Comparison of ENCODE assay signal across 1 cellular context in the genomic region with DNA sequence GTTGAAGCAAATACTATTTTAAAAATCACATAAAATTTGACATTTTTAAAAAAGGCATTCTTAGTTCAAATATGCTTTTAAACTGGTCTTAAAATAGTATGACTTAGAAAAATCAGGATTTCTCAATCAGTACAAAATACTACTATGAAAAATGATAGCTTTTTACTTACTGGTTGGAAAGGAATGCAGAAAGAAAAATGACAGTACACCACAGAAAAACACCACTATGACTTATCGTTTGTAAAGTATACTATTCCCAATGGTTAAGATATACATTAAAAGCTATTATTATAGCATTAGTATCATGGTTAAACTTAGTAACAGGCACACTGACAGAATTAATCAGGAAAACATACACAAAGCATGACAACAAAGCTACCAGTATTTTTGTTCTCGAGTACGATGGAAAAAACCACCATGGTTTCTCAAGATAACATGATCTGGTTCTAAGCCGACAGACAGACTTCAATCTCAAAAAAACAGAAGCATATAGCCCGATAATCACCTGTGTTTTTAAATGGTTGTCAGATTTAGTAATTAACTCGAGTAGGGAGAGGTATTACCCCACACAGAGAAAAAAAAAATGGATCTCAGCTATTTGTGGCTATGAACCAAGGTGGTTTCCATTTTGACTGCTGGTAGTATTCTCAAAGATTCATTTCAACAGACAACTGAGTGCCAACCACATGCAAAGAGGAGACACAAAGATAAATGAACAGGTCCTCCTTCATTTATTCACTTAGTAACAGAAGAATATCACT.
TF ChIP-seq lines count a peak whose summit lies in the region.

No MANE protein-coding gene starts in this region.

TF ChIP-seq in WTC11, 78 proteins besides CTCF, POLR2A, EP300 and RAD21 (continued from another document):
- TF ChIP-seq ZNF416 (CRISPR knock-in tag; IDR thresholded peaks at IDR 0.05) (no peak), SMAD3 (CRISPR knock-in tag; IDR thresholded peaks at IDR 0.05; ENCODE audit: borderline replicate concordance) (no peak), ZNF138 (CRISPR knock-in tag; conservative IDR thresholded peaks at IDR 0.05) (no peak), IRF2 (CRISPR knock-in tag; IDR thresholded peaks at IDR 0.05; ENCODE audit: borderline replicate concordance, low read depth) (no peak)
- TF ChIP-seq, protein P1, sequence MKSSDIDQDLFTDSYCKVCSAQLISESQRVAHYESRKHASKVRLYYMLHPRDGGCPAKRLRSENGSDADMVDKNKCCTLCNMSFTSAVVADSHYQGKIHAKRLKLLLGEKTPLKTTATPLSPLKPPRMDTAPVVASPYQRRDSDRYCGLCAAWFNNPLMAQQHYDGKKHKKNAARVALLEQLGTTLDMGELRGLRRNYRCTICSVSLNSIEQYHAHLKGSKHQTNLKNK (CRISPR knock-in tag; IDR thresholded peaks at IDR 0.05) = no peak
- TF ChIP-seq, protein P2, sequence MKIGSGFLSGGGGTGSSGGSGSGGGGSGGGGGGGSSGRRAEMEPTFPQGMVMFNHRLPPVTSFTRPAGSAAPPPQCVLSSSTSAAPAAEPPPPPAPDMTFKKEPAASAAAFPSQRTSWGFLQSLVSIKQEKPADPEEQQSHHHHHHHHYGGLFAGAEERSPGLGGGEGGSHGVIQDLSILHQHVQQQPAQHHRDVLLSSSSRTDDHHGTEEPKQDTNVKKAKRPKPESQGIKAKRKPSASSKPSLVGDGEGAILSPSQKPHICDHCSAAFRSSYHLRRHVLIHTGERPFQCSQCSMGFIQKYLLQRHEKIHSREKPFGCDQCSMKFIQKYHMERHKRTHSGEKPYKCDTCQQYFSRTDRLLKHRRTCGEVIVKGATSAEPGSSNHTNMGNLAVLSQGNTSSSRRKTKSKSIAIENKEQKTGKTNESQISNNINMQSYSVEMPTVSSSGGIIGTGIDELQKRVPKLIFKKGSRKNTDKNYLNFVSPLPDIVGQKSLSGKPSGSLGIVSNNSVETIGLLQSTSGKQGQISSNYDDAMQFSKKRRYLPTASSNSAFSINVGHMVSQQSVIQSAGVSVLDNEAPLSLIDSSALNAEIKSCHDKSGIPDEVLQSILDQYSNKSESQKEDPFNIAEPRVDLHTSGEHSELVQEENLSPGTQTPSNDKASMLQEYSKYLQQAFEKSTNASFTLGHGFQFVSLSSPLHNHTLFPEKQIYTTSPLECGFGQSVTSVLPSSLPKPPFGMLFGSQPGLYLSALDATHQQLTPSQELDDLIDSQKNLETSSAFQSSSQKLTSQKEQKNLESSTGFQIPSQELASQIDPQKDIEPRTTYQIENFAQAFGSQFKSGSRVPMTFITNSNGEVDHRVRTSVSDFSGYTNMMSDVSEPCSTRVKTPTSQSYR (CRISPR knock-in tag; IDR thresholded peaks at IDR 0.05) = no peak
- TF ChIP-seq, protein P3, sequence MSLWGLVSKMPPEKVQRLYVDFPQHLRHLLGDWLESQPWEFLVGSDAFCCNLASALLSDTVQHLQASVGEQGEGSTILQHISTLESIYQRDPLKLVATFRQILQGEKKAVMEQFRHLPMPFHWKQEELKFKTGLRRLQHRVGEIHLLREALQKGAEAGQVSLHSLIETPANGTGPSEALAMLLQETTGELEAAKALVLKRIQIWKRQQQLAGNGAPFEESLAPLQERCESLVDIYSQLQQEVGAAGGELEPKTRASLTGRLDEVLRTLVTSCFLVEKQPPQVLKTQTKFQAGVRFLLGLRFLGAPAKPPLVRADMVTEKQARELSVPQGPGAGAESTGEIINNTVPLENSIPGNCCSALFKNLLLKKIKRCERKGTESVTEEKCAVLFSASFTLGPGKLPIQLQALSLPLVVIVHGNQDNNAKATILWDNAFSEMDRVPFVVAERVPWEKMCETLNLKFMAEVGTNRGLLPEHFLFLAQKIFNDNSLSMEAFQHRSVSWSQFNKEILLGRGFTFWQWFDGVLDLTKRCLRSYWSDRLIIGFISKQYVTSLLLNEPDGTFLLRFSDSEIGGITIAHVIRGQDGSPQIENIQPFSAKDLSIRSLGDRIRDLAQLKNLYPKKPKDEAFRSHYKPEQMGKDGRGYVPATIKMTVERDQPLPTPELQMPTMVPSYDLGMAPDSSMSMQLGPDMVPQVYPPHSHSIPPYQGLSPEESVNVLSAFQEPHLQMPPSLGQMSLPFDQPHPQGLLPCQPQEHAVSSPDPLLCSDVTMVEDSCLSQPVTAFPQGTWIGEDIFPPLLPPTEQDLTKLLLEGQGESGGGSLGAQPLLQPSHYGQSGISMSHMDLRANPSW (CRISPR knock-in tag; conservative IDR thresholded peaks at IDR 0.05; ENCODE audit: low read depth) = no peak
- TF ChIP-seq, protein P4, sequence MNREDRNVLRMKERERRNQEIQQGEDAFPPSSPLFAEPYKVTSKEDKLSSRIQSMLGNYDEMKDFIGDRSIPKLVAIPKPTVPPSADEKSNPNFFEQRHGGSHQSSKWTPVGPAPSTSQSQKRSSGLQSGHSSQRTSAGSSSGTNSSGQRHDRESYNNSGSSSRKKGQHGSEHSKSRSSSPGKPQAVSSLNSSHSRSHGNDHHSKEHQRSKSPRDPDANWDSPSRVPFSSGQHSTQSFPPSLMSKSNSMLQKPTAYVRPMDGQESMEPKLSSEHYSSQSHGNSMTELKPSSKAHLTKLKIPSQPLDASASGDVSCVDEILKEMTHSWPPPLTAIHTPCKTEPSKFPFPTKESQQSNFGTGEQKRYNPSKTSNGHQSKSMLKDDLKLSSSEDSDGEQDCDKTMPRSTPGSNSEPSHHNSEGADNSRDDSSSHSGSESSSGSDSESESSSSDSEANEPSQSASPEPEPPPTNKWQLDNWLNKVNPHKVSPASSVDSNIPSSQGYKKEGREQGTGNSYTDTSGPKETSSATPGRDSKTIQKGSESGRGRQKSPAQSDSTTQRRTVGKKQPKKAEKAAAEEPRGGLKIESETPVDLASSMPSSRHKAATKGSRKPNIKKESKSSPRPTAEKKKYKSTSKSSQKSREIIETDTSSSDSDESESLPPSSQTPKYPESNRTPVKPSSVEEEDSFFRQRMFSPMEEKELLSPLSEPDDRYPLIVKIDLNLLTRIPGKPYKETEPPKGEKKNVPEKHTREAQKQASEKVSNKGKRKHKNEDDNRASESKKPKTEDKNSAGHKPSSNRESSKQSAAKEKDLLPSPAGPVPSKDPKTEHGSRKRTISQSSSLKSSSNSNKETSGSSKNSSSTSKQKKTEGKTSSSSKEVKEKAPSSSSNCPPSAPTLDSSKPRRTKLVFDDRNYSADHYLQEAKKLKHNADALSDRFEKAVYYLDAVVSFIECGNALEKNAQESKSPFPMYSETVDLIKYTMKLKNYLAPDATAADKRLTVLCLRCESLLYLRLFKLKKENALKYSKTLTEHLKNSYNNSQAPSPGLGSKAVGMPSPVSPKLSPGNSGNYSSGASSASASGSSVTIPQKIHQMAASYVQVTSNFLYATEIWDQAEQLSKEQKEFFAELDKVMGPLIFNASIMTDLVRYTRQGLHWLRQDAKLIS (CRISPR knock-in tag; IDR thresholded peaks at IDR 0.05; ENCODE audit: borderline replicate concordance) = no peak
- TF ChIP-seq, protein P5, sequence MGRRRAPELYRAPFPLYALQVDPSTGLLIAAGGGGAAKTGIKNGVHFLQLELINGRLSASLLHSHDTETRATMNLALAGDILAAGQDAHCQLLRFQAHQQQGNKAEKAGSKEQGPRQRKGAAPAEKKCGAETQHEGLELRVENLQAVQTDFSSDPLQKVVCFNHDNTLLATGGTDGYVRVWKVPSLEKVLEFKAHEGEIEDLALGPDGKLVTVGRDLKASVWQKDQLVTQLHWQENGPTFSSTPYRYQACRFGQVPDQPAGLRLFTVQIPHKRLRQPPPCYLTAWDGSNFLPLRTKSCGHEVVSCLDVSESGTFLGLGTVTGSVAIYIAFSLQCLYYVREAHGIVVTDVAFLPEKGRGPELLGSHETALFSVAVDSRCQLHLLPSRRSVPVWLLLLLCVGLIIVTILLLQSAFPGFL (CRISPR knock-in tag; IDR thresholded peaks at IDR 0.05; ENCODE audit: borderline replicate concordance) = no peak
TF ChIP-seq in WTC11: peak in this region for 0.
